In the genomic region with DNA sequence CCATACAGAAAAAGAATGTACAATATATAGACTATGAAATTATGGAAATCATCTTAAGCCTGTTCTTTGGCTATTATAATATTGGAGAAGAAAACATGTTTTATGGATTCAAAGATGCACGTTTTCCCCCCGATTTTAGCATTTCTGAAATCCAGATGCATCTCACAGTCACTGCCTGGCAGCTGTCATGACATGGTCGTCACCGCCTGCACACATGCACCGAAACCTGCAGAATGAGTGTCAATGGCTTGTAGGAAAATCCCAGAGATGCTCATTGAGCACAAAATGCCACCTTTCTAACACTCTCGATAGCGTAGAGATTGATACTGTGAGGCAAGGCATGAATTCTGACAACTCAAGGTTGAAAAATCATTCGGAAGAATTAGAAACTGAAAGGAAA, we compare ENCODE assay signal across 23 cellular contexts.
"Had no signal": no experiment of that assay in that cellular context is flagged by ENCODE, and none has a peak within 500 bp of the region (broad histone marks: within the 10 kb centered on the region; RNA-seq: fewer than 3 reads in every experiment).

No MANE protein-coding gene starts in this region.

- H3K9me3 ChIP-seq: colonic mucosa, esophagus squamous epithelium, gastrocnemius medialis, left lung, mucosa of descending colon had no signal

- ATAC-seq: effector memory CD8-positive, alpha-beta T cell; esophagus mucosa; gastrocnemius medialis; heart right ventricle; left cardiac atrium; left lung; left ventricle myocardium superior; lower lobe of right lung; mucosa of descending colon had no signal

- H3K4me3 ChIP-seq: colonic mucosa, esophagus squamous epithelium, gastrocnemius medialis, heart right ventricle, left lung, lower lobe of right lung, mucosa of descending colon had no signal

- H3K27me3 Mint-ChIP-seq: dendritic cell treated with granulocyte-macrophage colony-stimulating factor and Interleukin-4, amounts not matched to agents 40 ng/mL and 50 ng/mL, for 4 days; effector memory CD8-positive, alpha-beta T cell had no signal

- H3K4me3 Mint-ChIP-seq: dendritic cell treated with granulocyte-macrophage colony-stimulating factor and Interleukin-4, amounts not matched to agents 40 ng/mL and 50 ng/mL, for 4 days; effector memory CD8-positive, alpha-beta T cell; endodermal cell; mesothelial cell of epicardium had no signal

- H3K36me3 ChIP-seq: colonic mucosa, esophagus squamous epithelium, gastrocnemius medialis, heart right ventricle, left lung, lower lobe of right lung had no signal

- H3K27ac Mint-ChIP-seq: dendritic cell treated with granulocyte-macrophage colony-stimulating factor and Interleukin-4, amounts not matched to agents 40 ng/mL and 50 ng/mL, for 4 days; effector memory CD8-positive, alpha-beta T cell; endodermal cell; mesothelial cell of epicardium had no signal

- H3K4me1 ChIP-seq: colonic mucosa, lower lobe of right lung had no signal

- H3K27me3 ChIP-seq: colonic mucosa, esophagus squamous epithelium, gastrocnemius medialis, heart right ventricle, left lung had no signal

- DNase-seq: colonic mucosa; cortex of kidney; effector CD8-positive, alpha-beta T cell; effector memory CD8-positive, alpha-beta T cell; endodermal cell; erythroblast; esophagus squamous epithelium; foreskin fibroblast; foreskin melanocyte; gastrocnemius medialis; glutamatergic neuron; heart right ventricle; hippocampal formation; left cardiac atrium; left lung; left ventricle myocardium superior; lower lobe of right lung; mesenchymal stem cell; mucosa of descending colon had no signal

- H3K27ac ChIP-seq: colonic mucosa, epithelial cell of prostate, esophagus squamous epithelium, gastrocnemius medialis, heart right ventricle, left lung, lower lobe of right lung had no signal

- H3K9me3 Mint-ChIP-seq: effector memory CD8-positive, alpha-beta T cell had no signal
